In genomic region chr12:123942911-123943648, GRCh38 we compare ENCODE assay signal across 18 cellular contexts. TPM values are rescaled to one million over a fixed set of nuclear protein-coding genes. Genes with fewer than 3 reads are reported as not detected.
DNase-seq lines count a peak whose midpoint lies in the region; ATAC-seq and TF ChIP-seq lines count a peak whose summit lies in the region.
"Had no signal": no experiment of that assay in that cellular context is flagged by ENCODE, and none has a peak within 500 bp of the region (broad histone marks: within the 10 kb centered on the region; RNA-seq: fewer than 3 reads in every experiment).

No MANE protein-coding gene starts in this region.

- H3K36me3 ChIP-seq in H7 (replicated peaks; ENCODE audit: control insufficient read depth, insufficient read depth, low read length): no peaks in the 10 kb centered on the region
- H3K36me3 ChIP-seq in ascending aorta: peaks cover 18 to 69% of the 10 kb centered on the region in 2 donors
- H3K36me3 ChIP-seq: SJCRH30 had no signal

- TF ChIP-seq CTCF in ascending aorta (IDR thresholded peaks at IDR 0.05) (no peak), fibroblast of pulmonary artery (IDR thresholded peaks at IDR 0.05; ENCODE audit: low read length, missing control alignments) (no peak)

- no peaks in the 10 kb centered on the region for H3K9me3 ChIP-seq in ascending aorta
- H3K9me3 ChIP-seq: adrenal gland, esophagus muscularis mucosa, SJCRH30 had no signal

- no peaks in the 10 kb centered on the region for H3K9me3 Mint-ChIP-seq in stimulated activated effector memory CD8-positive, alpha-beta T cell treated with anti-CD3 and anti-CD28 coated beads, Interleukin-12 subunit alpha, Interleukin-12 subunit beta, amount 100 ng/mL, for 72 hours
- H3K9me3 Mint-ChIP-seq: CD4-positive, alpha-beta T cell had no signal

- intact Hi-C loops in ascending aorta (cut with DNase I): loop anchor here (1.0 kb wide), 1 partner anchor 29 kb away; the partner anchor contains the start of gene CCDC92

- peak overlapping the region; percentile 56 to 59 for H3K27ac ChIP-seq in ascending aorta
- H3K27ac ChIP-seq: adrenal gland, esophagus muscularis mucosa, left ventricle myocardium inferior, SJCRH30 had no signal

- peak overlapping the region; percentile 23 for H3K27ac Mint-ChIP-seq in stimulated activated effector memory CD8-positive, alpha-beta T cell treated with anti-CD3 and anti-CD28 coated beads, Interleukin-12 subunit alpha, Interleukin-12 subunit beta, amount 100 ng/mL, for 72 hours
- H3K27ac Mint-ChIP-seq: CD4-positive, alpha-beta T cell; naive B cell had no signal

- DNase-seq in H7 (peak; percentile 33), ascending aorta (ENCODE audit: low spot score in 2 of 2) (no peak), fibroblast of pulmonary artery (ENCODE audit: low read depth) (peak; percentile 81), AML-193 (lab: John Stamatoyannopoulos, UW) (no peak), DMS153 (lab: John Stamatoyannopoulos, UW) (no peak), inferior parietal cortex (ENCODE audit: extremely low spot score) (no peak)
- no peak for DNase-seq in stimulated activated effector memory CD8-positive, alpha-beta T cell treated with anti-CD3 and anti-CD28 coated beads, Interleukin-12 subunit alpha, Interleukin-12 subunit beta, amount 100 ng/mL, for 72 hours (ENCODE audit: low spot score in 2 of 2)
- DNase-seq: activated CD4-positive, alpha-beta T cell treated with anti-CD3 and anti-CD28 coated beads, Interleukin-2, amount 50 U/mL, for 1 hour; activated T-cell treated with anti-CD3 and anti-CD28 coated beads, Interleukin-2, amount 50 U/mL, for 48 hours; adrenal gland; CD4-positive, alpha-beta T cell; left ventricle myocardium inferior; naive B cell; NCI-H524; SJCRH30; stimulated activated CD4-positive, alpha-beta T cell treated with anti-CD3 and anti-CD28 coated beads, Interleukin-15, amount 100 ng/mL, for 24 hours had no signal

- H3K27me3 ChIP-seq in H7 (ENCODE audit: control insufficient read depth, insufficient read depth, low read length) (no peaks in the 10 kb centered on the region), ascending aorta (no peaks in the 10 kb centered on the region)
- H3K27me3 ChIP-seq: adrenal gland, esophagus muscularis mucosa, SJCRH30 had no signal

- peaks cover 0 to 14% of the 10 kb centered on the region in 2 donors for H3K4me1 ChIP-seq in ascending aorta
- H3K4me1 ChIP-seq: adrenal gland, SJCRH30 had no signal

- no peak for ATAC-seq in stimulated activated effector memory CD8-positive, alpha-beta T cell treated with anti-CD3 and anti-CD28 coated beads, Interleukin-12 subunit alpha, Interleukin-12 subunit beta, amount 100 ng/mL, for 72 hours

- H3K4me3 Mint-ChIP-seq in stimulated activated effector memory CD8-positive, alpha-beta T cell treated with anti-CD3 and anti-CD28 coated beads, Interleukin-12 subunit alpha, Interleukin-12 subunit beta, amount 100 ng/mL, for 72 hours: no peak overlapping the region
- H3K4me3 Mint-ChIP-seq: CD4-positive, alpha-beta T cell; dendritic cell treated with granulocyte-macrophage colony-stimulating factor and Interleukin-4, amounts not matched to agents 40 ng/mL and 50 ng/mL, for 4 days; naive B cell had no signal

- H3K36me3 Mint-ChIP-seq in stimulated activated effector memory CD8-positive, alpha-beta T cell treated with anti-CD3 and anti-CD28 coated beads, Interleukin-12 subunit alpha, Interleukin-12 subunit beta, amount 100 ng/mL, for 72 hours: peaks cover 23% of the 10 kb centered on the region

- peaks cover 22% of the 10 kb centered on the region for H3K4me1 Mint-ChIP-seq in stimulated activated effector memory CD8-positive, alpha-beta T cell treated with anti-CD3 and anti-CD28 coated beads, Interleukin-12 subunit alpha, Interleukin-12 subunit beta, amount 100 ng/mL, for 72 hours

- H3K4me3 ChIP-seq in H7 (ENCODE audit: insufficient read depth, low read depth, low read length) (no peak overlapping the region), ascending aorta (no peak overlapping the region), fibroblast of pulmonary artery (replicated peaks; ENCODE audit: low read depth, low read length) (no peak overlapping the region)
- H3K4me3 ChIP-seq: adrenal gland, esophagus muscularis mucosa, left ventricle myocardium inferior, SJCRH30 had no signal

RNA-seq across cellular contexts. Expression of gene CCDC92, which starts 29.6 kb away (rescaled TPM):
- total RNA-seq in H7 (2014; rRNA removed; shearing (Covaris generic)): 5.2 and 6.1 TPM in 2 replicates
- total RNA-seq in ascending aorta: 31.0 TPM

RNA-seq across cellular contexts. Expression of gene ZNF664, which starts 29.9 kb away (rescaled TPM):
- 60.3 and 62.0 TPM in 2 replicates for total RNA-seq in H7 (2014; rRNA removed; shearing (Covaris generic))
- 27.7 TPM for total RNA-seq in ascending aorta

Comparison
In these comparisons a context has a peak if more than half of its experiments do, and no peak if none do; other contexts are left out.
1. DNase-seq: peak in H7 (single experiment) and fibroblast of pulmonary artery (single experiment); none in ascending aorta (0 of 2), stimulated activated effector memory CD8-positive, alpha-beta T cell treated with anti-CD3 and anti-CD28 coated beads, Interleukin-12 subunit alpha, Interleukin-12 subunit beta, amount 100 ng/mL, for 72 hours (0 of 2), AML-193 (0 of 2), DMS153 (single experiment) and inferior parietal cortex (single experiment).